ENCODE assay signal across 25 cellular contexts in genomic region chr3:186213946-186214345, GRCh38.
A peak's percentile ranks its signal among the peaks of the same experiment; 100 is the strongest.
DNase-seq lines count a peak whose midpoint lies in the region; ATAC-seq lines count a peak whose summit lies in the region.
"Had no signal": no experiment of that assay in that cellular context is flagged by ENCODE, and none has a peak within 500 bp of the region (broad histone marks: within the 10 kb centered on the region; RNA-seq: fewer than 3 reads in every experiment).

No MANE protein-coding gene starts in this region.

- H3K27ac ChIP-seq in caudate nucleus (ENCODE audit: low read depth, low read length) = no peak overlapping the region
- H3K27ac ChIP-seq: breast epithelium, epithelial cell of prostate, parathyroid adenoma, stomach, tibial artery had no signal

- intact Hi-C loops in left colon (cut with DNase I, micrococcal nuclease) = no loop called here

- no peak for ATAC-seq in left colon
- ATAC-seq: CD8-positive, alpha-beta T cell; heart right ventricle had no signal

- in situ Hi-C loops in SK-MEL-5 (cut with HindIII; ENCODE audit: low pct_unique_long_range_greater_than_20kb, low sequenced_read_pairs) = no loop called here

- DNase-seq in ELR (ENCODE audit: low read depth) = peak; percentile 44
- peak; percentile 21 for DNase-seq in HT1080 (ENCODE audit: low read depth)
- DNase-seq in SK-MEL-5 (ENCODE audit: low read depth, low spot score) = peak; percentile 65
- DNase-seq in iris pigment epithelial cell (ENCODE audit: low read depth) = peak; percentile 60
- no peak for DNase-seq in T-helper 1 cell
- no peak for DNase-seq in left colon
- no peak for DNase-seq in amygdala (lab: John Stamatoyannopoulos, UW)
- no peak for DNase-seq in caudate nucleus (lab: John Stamatoyannopoulos, UW)
- DNase-seq: activated CD4-positive, alpha-beta T cell treated with anti-CD3 and anti-CD28 coated beads, Interleukin-2, amount 50 U/mL, for 4 hours; activated naive CD4-positive, alpha-beta T cell treated with Interleukin-2 at 50 U/mL for 16 hours; amniotic stem cell; CD8-positive, alpha-beta T cell; DMS 273 treated with DMSO at 0.1 percent for 48 hours; effector CD4-positive, alpha-beta T cell; heart right ventricle; Kasumi-1; NCI-H2081; NCI-H2227 treated with DMSO at 0.1 percent for 48 hours; NCI-H748 treated with DMSO at 0.1 percent for 48 hours; stimulated activated CD4-positive, alpha-beta T cell treated with anti-CD3 and anti-CD28 coated beads, Interleukin-1b, Interleukin-23, amount 100 ng/mL, for 48 hours; stomach; tibial artery had no signal

Comparison
In these comparisons a context has a peak if more than half of its experiments do, and no peak if none do; other contexts are left out.
1. DNase-seq: peak in ELR (single experiment), HT1080 (single experiment), SK-MEL-5 (single experiment) and iris pigment epithelial cell (single experiment); none in T-helper 1 cell (0 of 5), left colon (0 of 2), amygdala (0 of 56) and caudate nucleus (0 of 61).